16 cellular contexts compared by ENCODE assay signal in genomic region chr14:88196925-88197324, GRCh38.
A peak's percentile ranks its signal among the peaks of the same experiment; 100 is the strongest.
DNase-seq lines count a peak whose midpoint lies in the region; ATAC-seq, FAIRE-seq and TF ChIP-seq lines count a peak whose summit lies in the region.
"Had no signal": no experiment of that assay in that cellular context is flagged by ENCODE, and none has a peak within 500 bp of the region (broad histone marks: within the 10 kb centered on the region; RNA-seq: fewer than 3 reads in every experiment).

No MANE protein-coding gene starts in this region.

- DNase-seq in NCI-H1436 treated with DMSO at 0.1 percent for 48 hours (lab: John Stamatoyannopoulos, UW) (no peak), foreskin melanocyte (no peak), pancreas (no peak)
- DNase-seq: activated naive CD4-positive, alpha-beta T cell treated with anti-CD3 and anti-CD28 coated beads, Interleukin-2, amount 50 U/mL, for 16 hours; CD8-positive, alpha-beta memory T cell; H7; NCI-H2081; NCI-H69; SJCRH30 had no signal

- no peaks in the 10 kb centered on the region for H3K9me3 ChIP-seq in pancreas
- H3K9me3 ChIP-seq: right atrium auricular region, SJCRH30 had no signal

- no peaks in the 10 kb centered on the region for H3K27me3 ChIP-seq in pancreas
- H3K27me3 ChIP-seq: right atrium auricular region had no signal

- no peak overlapping the region for H3K27ac ChIP-seq in pancreas
- H3K27ac ChIP-seq: right atrium auricular region, SJCRH30 had no signal

- no peak overlapping the region for H3K4me3 ChIP-seq in pancreas
- H3K4me3 ChIP-seq: right atrium auricular region, SJCRH30 had no signal

- no peak for FAIRE-seq in pancreas (lab: Jason Lieb, UNC)
- FAIRE-seq: colon had no signal

- no peaks in the 10 kb centered on the region for H3K36me3 ChIP-seq in pancreas
- H3K36me3 ChIP-seq: right atrium auricular region, SJCRH30 had no signal

- WGBS in pancreas, 2 donors: 91 to 97% methylated on average over 1 of the region's 1 CpG

- peak; percentile 95 for ATAC-seq in GM18517 (IDR thresholded peaks at IDR 0.05; ENCODE audit: unreplicated experiment)
- ATAC-seq in GM21515 (IDR thresholded peaks at IDR 0.05; ENCODE audit: unreplicated experiment): peak; percentile 72
- ATAC-seq in HG02938 (IDR thresholded peaks at IDR 0.05; ENCODE audit: unreplicated experiment): peak; percentile 77
- ATAC-seq in HG03565 (IDR thresholded peaks at IDR 0.05; ENCODE audit: unreplicated experiment): peak; percentile 96
- no peak for ATAC-seq in pancreas
- no peak for ATAC-seq in HG03571 (IDR thresholded peaks at IDR 0.05; ENCODE audit: unreplicated experiment)

- intact Hi-C loops in pancreas (cut with DNase I): loop anchor here in 1 of 3 donors (10.0 kb wide), 1 partner anchor 358 kb away; the partner anchor contains the start of gene PTPN21

- H3K4me1 ChIP-seq in pancreas: no peaks in the 10 kb centered on the region
- H3K4me1 ChIP-seq: right atrium auricular region, SJCRH30 had no signal

- no peak for TF ChIP-seq CTCF in pancreas (IDR thresholded peaks at IDR 0.05)

Comparison
In these comparisons a context has a peak if more than half of its experiments do, and no peak if none do; other contexts are left out.
1. ATAC-seq: peak in GM18517 (single experiment), GM21515 (single experiment), HG02938 (single experiment) and HG03565 (single experiment); none in pancreas (0 of 4) and HG03571 (single experiment).